In the genomic region with DNA sequence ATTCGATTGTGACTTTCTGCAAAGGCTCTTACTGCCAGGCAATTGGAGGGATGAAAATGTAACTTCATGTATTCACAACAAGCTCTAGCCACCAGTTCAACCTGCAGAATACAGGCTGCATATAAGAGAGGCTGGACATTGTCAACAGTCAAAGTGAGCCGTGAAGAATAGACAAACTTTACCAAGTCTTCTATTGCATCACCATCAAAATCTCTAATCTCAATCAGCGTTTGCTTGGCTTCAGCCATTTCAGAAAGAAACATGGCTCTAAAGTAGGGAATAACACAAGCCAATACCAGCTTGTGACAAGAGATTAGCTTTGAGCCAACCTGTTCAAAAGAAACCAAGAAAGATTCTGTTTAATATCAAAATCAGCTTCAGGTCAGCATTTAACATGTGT, we compare ENCODE assay signal across 33 cellular contexts.
"Had no signal": no experiment of that assay in that cellular context is flagged by ENCODE, and none has a peak within 500 bp of the region (broad histone marks: within the 10 kb centered on the region; RNA-seq: fewer than 3 reads in every experiment).

No MANE protein-coding gene starts in this region.

- H3K36me3 ChIP-seq: ascending aorta, breast epithelium, esophagus muscularis mucosa, gastrocnemius medialis, heart right ventricle, WERI-Rb-1 had no signal

- H3K9me3 ChIP-seq: ascending aorta, breast epithelium, esophagus muscularis mucosa, gastrocnemius medialis, heart right ventricle had no signal

- H3K4me1 Mint-ChIP-seq: activated CD4-positive, alpha-beta T cell treated with anti-CD3 and anti-CD28 coated beads for 36 hours; activated CD4-positive, alpha-beta T cell treated with anti-CD3 and anti-CD28 coated beads, Interleukin-2, amount 10 ng/mL, durations not matched to agents 24 days and 14 days; activated CD8-positive, alpha-beta memory T cell treated with anti-CD3 and anti-CD28 coated beads, Interleukin-2, amount 10 ng/mL, durations not matched to agents 7 days and 5 days; activated naive CD4-positive, alpha-beta T cell treated with anti-CD3 and anti-CD28 coated beads, Interleukin-2, amount 10 ng/mL, durations not matched to agents 7 days and 5 days; activated naive CD8-positive, alpha-beta T cell treated with anti-CD3 and anti-CD28 coated beads, Interleukin-2, amount 10 ng/mL, durations not matched to agents 7 days and 5 days; central memory CD8-positive, alpha-beta T cell had no signal

- H3K27ac Mint-ChIP-seq: activated CD4-positive, alpha-beta memory T cell treated with anti-CD3 and anti-CD28 coated beads for 36 hours; activated CD4-positive, alpha-beta T cell treated with anti-CD3 and anti-CD28 coated beads for 36 hours; activated CD4-positive, alpha-beta T cell treated with anti-CD3 and anti-CD28 coated beads, Interleukin-2, amount 10 ng/mL, durations not matched to agents 24 days and 14 days; activated CD8-positive, alpha-beta memory T cell treated with anti-CD3 and anti-CD28 coated beads, Interleukin-2, amount 10 ng/mL, durations not matched to agents 7 days and 5 days; activated CD8-positive, alpha-beta T cell treated with anti-CD3 and anti-CD28 coated beads, Interleukin-2, amount 10 ng/mL, durations not matched to agents 7 days and 5 days; activated naive CD4-positive, alpha-beta T cell treated with anti-CD3 and anti-CD28 coated beads, Interleukin-2, amount 10 ng/mL, durations not matched to agents 7 days and 5 days; activated naive CD4-positive, alpha-beta T cell treated with anti-CD3 and anti-CD28 coated beads, Interleukin-2, amount 50 U/mL, for 72 hours; activated naive CD8-positive, alpha-beta T cell treated with anti-CD3 and anti-CD28 coated beads, Interleukin-2, amount 10 ng/mL, durations not matched to agents 7 days and 5 days; activated T-cell treated with anti-CD3 and anti-CD28 coated beads, Interleukin-2, amount 50 U/mL, for 72 hours; brain; dendritic cell treated with granulocyte-macrophage colony-stimulating factor and Interleukin-4, amounts not matched to agents 40 ng/mL and 50 ng/mL, for 4 days; T-helper 17 cell; T-helper 2 cell treated with Interferon-gamma antibody and Interleukin-4, amounts not matched to agents 5 μg/mL and 100 μg/mL, for 36 hours had no signal

- H3K36me3 Mint-ChIP-seq: activated naive CD4-positive, alpha-beta T cell treated with anti-CD3 and anti-CD28 coated beads, Interleukin-2, amount 10 ng/mL, durations not matched to agents 7 days and 5 days; activated naive CD4-positive, alpha-beta T cell treated with anti-CD3 and anti-CD28 coated beads, Interleukin-2, amount 50 U/mL, for 72 hours had no signal

- H3K27ac ChIP-seq: ascending aorta, breast epithelium, coronary artery, dorsolateral prefrontal cortex, esophagus muscularis mucosa, foreskin keratinocyte, gastrocnemius medialis, heart right ventricle, WERI-Rb-1 had no signal

- H3K4me3 Mint-ChIP-seq: activated CD4-positive, alpha-beta memory T cell treated with anti-CD3 and anti-CD28 coated beads for 36 hours; activated CD4-positive, alpha-beta T cell treated with anti-CD3 and anti-CD28 coated beads for 36 hours; activated CD4-positive, alpha-beta T cell treated with anti-CD3 and anti-CD28 coated beads, Interleukin-2, amount 10 ng/mL, durations not matched to agents 24 days and 14 days; activated CD8-positive, alpha-beta memory T cell treated with anti-CD3 and anti-CD28 coated beads, Interleukin-2, amount 10 ng/mL, durations not matched to agents 7 days and 5 days; activated CD8-positive, alpha-beta T cell treated with anti-CD3 and anti-CD28 coated beads, Interleukin-2, amount 10 ng/mL, durations not matched to agents 7 days and 5 days; activated naive CD4-positive, alpha-beta T cell treated with anti-CD3 and anti-CD28 coated beads, Interleukin-2, amount 10 ng/mL, durations not matched to agents 7 days and 5 days; activated naive CD8-positive, alpha-beta T cell treated with anti-CD3 and anti-CD28 coated beads, Interleukin-2, amount 10 ng/mL, durations not matched to agents 7 days and 5 days; activated T-cell treated with anti-CD3 and anti-CD28 coated beads, Interleukin-2, amount 50 U/mL, for 72 hours; brain; central memory CD8-positive, alpha-beta T cell; dendritic cell treated with granulocyte-macrophage colony-stimulating factor and Interleukin-4, amounts not matched to agents 40 ng/mL and 50 ng/mL, for 4 days; T-helper 17 cell; T-helper 2 cell treated with Interferon-gamma antibody and Interleukin-4, amounts not matched to agents 5 μg/mL and 100 μg/mL, for 36 hours had no signal

- H3K4me3 ChIP-seq: ascending aorta, breast epithelium, coronary artery, dorsolateral prefrontal cortex, esophagus muscularis mucosa, gastrocnemius medialis, heart right ventricle had no signal

- H3K27me3 Mint-ChIP-seq: activated CD4-positive, alpha-beta memory T cell treated with anti-CD3 and anti-CD28 coated beads for 36 hours; activated CD4-positive, alpha-beta T cell treated with anti-CD3 and anti-CD28 coated beads for 36 hours; activated CD4-positive, alpha-beta T cell treated with anti-CD3 and anti-CD28 coated beads, Interleukin-2, amount 10 ng/mL, durations not matched to agents 24 days and 14 days; activated CD8-positive, alpha-beta memory T cell treated with anti-CD3 and anti-CD28 coated beads, Interleukin-2, amount 10 ng/mL, durations not matched to agents 7 days and 5 days; activated naive CD4-positive, alpha-beta T cell treated with anti-CD3 and anti-CD28 coated beads, Interleukin-2, amount 10 ng/mL, durations not matched to agents 7 days and 5 days; activated naive CD8-positive, alpha-beta T cell treated with anti-CD3 and anti-CD28 coated beads, Interleukin-2, amount 10 ng/mL, durations not matched to agents 7 days and 5 days; brain; central memory CD8-positive, alpha-beta T cell; dendritic cell treated with granulocyte-macrophage colony-stimulating factor and Interleukin-4, amounts not matched to agents 40 ng/mL and 50 ng/mL, for 4 days; T-helper 17 cell had no signal

- DNase-seq: activated CD4-positive, alpha-beta memory T cell treated with anti-CD3 and anti-CD28 coated beads for 36 hours; activated CD4-positive, alpha-beta T cell treated with anti-CD3 and anti-CD28 coated beads for 36 hours; activated CD4-positive, alpha-beta T cell treated with anti-CD3 and anti-CD28 coated beads, Interleukin-2, amount 10 ng/mL, durations not matched to agents 24 days and 14 days; activated CD4-positive, CD25-positive, alpha-beta regulatory T cell; activated CD4-positive, CD25-positive, alpha-beta regulatory T cell treated with anti-CD3 and anti-CD28 coated beads, Interleukin-2, amount 50 U/mL, for 72 hours; activated CD8-positive, alpha-beta memory T cell treated with anti-CD3 and anti-CD28 coated beads, Interleukin-2, amount 10 ng/mL, durations not matched to agents 7 days and 5 days; activated CD8-positive, alpha-beta memory T cell treated with anti-CD3 and anti-CD28 coated beads, Interleukin-2, amount 50 U/mL, for 4 hours; activated CD8-positive, alpha-beta T cell treated with anti-CD3 and anti-CD28 coated beads, Interleukin-2, amount 10 ng/mL, durations not matched to agents 7 days and 5 days; activated gamma-delta T cell; activated naive CD4-positive, alpha-beta T cell; activated naive CD4-positive, alpha-beta T cell treated with anti-CD3 and anti-CD28 coated beads, Interleukin-2, amount 10 ng/mL, durations not matched to agents 7 days and 5 days; activated naive CD8-positive, alpha-beta T cell treated with anti-CD3 and anti-CD28 coated beads, Interleukin-2, amount 10 ng/mL, durations not matched to agents 7 days and 5 days; activated T-cell treated with anti-CD3 and anti-CD28 coated beads, Interleukin-2, amount 50 U/mL, for 1 hour; activated T-cell treated with anti-CD3 and anti-CD28 coated beads, Interleukin-2, amount 50 U/mL, for 72 hours; dorsolateral prefrontal cortex; effector memory CD4-positive, alpha-beta T cell; erythroblast; foreskin keratinocyte; gastrocnemius medialis; heart right ventricle; T-helper 1 cell; T-helper 17 cell; T1000; WERI-Rb-1 had no signal

- H3K4me1 ChIP-seq: ascending aorta, breast epithelium, esophagus muscularis mucosa, foreskin keratinocyte had no signal

- H3K9me3 Mint-ChIP-seq: activated CD4-positive, alpha-beta memory T cell treated with anti-CD3 and anti-CD28 coated beads for 36 hours; activated CD4-positive, alpha-beta T cell treated with anti-CD3 and anti-CD28 coated beads, Interleukin-2, amount 10 ng/mL, durations not matched to agents 24 days and 14 days; activated naive CD4-positive, alpha-beta T cell treated with anti-CD3 and anti-CD28 coated beads, Interleukin-2, amount 10 ng/mL, durations not matched to agents 7 days and 5 days; activated naive CD4-positive, alpha-beta T cell treated with anti-CD3 and anti-CD28 coated beads, Interleukin-2, amount 50 U/mL, for 72 hours; activated naive CD8-positive, alpha-beta T cell treated with anti-CD3 and anti-CD28 coated beads, Interleukin-2, amount 10 ng/mL, durations not matched to agents 7 days and 5 days; activated T-cell treated with anti-CD3 and anti-CD28 coated beads, Interleukin-2, amount 50 U/mL, for 72 hours; central memory CD8-positive, alpha-beta T cell; dendritic cell treated with granulocyte-macrophage colony-stimulating factor and Interleukin-4, amounts not matched to agents 40 ng/mL and 50 ng/mL, for 4 days; T-helper 2 cell treated with Interferon-gamma antibody and Interleukin-4, amounts not matched to agents 5 μg/mL and 100 μg/mL, for 36 hours had no signal

- ATAC-seq: activated CD4-positive, alpha-beta T cell treated with anti-CD3 and anti-CD28 coated beads for 36 hours; activated CD8-positive, alpha-beta memory T cell treated with anti-CD3 and anti-CD28 coated beads, Interleukin-2, amount 10 ng/mL, durations not matched to agents 7 days and 5 days; activated CD8-positive, alpha-beta T cell treated with anti-CD3 and anti-CD28 coated beads, Interleukin-2, amount 10 ng/mL, durations not matched to agents 7 days and 5 days; activated naive CD4-positive, alpha-beta T cell treated with anti-CD3 and anti-CD28 coated beads, Interleukin-2, amount 50 U/mL, for 72 hours; activated T-cell treated with anti-CD3 and anti-CD28 coated beads, Interleukin-2, amount 50 U/mL, for 72 hours; foreskin keratinocyte; gastrocnemius medialis; heart right ventricle; T-helper 17 cell had no signal

- H3K27me3 ChIP-seq: ascending aorta, breast epithelium, dorsolateral prefrontal cortex, esophagus muscularis mucosa, foreskin keratinocyte, gastrocnemius medialis, heart right ventricle had no signal
